Comparison of ENCODE assay signal across 1 cellular context in the genomic region with DNA sequence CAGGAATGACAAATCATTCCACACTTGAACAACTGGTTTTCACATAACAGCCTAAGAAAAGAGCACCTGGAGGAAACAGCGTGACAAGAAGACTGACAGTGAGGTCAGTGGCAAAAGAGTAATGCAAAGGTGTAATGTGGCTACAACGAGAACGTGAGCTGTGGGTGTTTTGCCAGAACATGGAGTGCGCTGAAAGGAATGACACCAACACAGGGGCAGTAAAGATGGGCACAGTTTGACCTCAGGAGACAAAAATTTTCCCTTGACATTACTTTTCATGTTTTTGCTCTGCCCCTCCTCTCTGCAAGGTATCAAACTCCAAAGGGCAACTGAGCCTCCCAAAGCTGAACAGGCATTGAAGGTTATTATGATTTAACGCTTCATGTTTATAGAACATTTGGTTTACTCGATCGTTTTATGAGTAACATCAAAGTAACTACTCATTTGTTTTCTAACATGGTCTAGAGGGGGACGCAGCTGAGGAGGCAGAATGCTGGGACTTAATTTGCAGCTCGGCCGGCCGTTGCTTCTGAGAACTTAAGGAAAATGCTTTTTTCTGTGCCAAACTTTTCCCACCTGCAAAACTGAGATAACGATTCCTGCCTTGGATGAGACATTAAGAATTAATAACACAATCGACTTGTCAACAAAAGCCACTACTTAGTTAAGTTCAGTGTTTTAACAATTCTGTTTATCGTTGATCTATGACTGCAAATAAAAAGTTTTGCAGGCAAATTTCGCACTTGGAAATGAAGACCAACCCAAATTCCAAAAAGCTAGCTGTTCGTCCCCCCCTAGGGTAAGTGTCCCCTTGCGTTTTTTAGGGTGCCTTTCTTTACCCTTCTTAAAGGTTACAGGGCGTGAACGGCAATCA.
TF ChIP-seq lines count a peak whose summit lies in the region.

No MANE protein-coding gene starts in this region.

TF ChIP-seq in endothelial cell of umbilical vein, 7 proteins besides CTCF, POLR2A, EP300 and RAD21:
- TF ChIP-seq MYC (IDR thresholded peaks at IDR 0.05; ENCODE audit: low read depth, low read length) (no peak), GATA2 (IDR thresholded peaks at IDR 0.05; ENCODE audit: insufficient read depth, insufficient read length, low read depth, low read length) (no peak), POLR2AphosphoS5 (IDR thresholded peaks at IDR 0.05; ENCODE audit: insufficient read depth, low read depth, low read length) (no peak), JUN (IDR thresholded peaks at IDR 0.05; ENCODE audit: borderline replicate concordance, insufficient read depth, insufficient read length, low read depth) (no peak), FOS (IDR thresholded peaks at IDR 0.05; ENCODE audit: borderline replicate concordance, insufficient read depth, low read length) (no peak), EZH2 (IDR thresholded peaks at IDR 0.05; ENCODE audit: borderline replicate concordance, low read depth, low read length, severe bottlenecking) (no peak)
- TF ChIP-seq, protein P1, sequence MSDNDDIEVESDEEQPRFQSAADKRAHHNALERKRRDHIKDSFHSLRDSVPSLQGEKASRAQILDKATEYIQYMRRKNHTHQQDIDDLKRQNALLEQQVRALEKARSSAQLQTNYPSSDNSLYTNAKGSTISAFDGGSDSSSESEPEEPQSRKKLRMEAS (IDR thresholded peaks at IDR 0.05; ENCODE audit: insufficient read depth, insufficient read length), result no peak
